Comparison of ENCODE assay signal across 34 cellular contexts in the genomic region with DNA sequence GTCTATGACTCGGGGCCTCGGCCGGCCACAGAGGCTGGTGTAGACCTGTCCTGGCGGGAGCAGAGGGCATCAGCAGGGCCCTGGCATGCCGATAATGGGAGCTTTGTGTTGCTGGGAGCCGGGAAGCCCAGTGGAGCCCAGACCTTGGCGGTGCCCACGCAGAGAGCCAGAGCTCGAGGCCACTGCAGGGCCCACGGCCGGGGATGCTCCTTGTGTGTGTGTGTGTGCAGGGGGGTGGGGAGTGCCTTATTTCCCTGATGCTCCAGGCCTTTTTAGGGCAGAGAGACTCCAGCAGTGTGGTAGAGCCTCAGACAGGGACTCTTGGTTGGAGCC. TPM values are rescaled to one million over a fixed set of nuclear protein-coding genes. Genes with fewer than 3 reads are reported as not detected.
"Had no signal": no experiment of that assay in that cellular context is flagged by ENCODE, and none has a peak within 500 bp of the region (broad histone marks: within the 10 kb centered on the region; RNA-seq: fewer than 3 reads in every experiment).

No MANE protein-coding gene starts in this region.

- H3K36me3 ChIP-seq: ovary, right atrium auricular region, spleen, stomach, thoracic aorta, thyroid gland, tibial nerve, upper lobe of left lung, vagina had no signal

- H3K4me1 ChIP-seq: parathyroid adenoma, psoas muscle, right atrium auricular region, spleen, stomach, thyroid gland, tibial nerve, upper lobe of left lung, vagina had no signal

- H3K9me3 ChIP-seq: ovary, psoas muscle, thoracic aorta, thyroid gland, upper lobe of left lung, vagina had no signal

- H2AFZ ChIP-seq: parathyroid adenoma had no signal

- H3K4me3 ChIP-seq: ovary, psoas muscle, right atrium auricular region, skin epidermis, smooth muscle cell, spleen, stomach, thoracic aorta, thyroid gland, tibial nerve, upper lobe of left lung, vagina had no signal

- ATAC-seq: naive thymus-derived CD8-positive, alpha-beta T cell; natural killer cell treated with Interleukin-12 subunit alpha and Interleukin-12 subunit beta and Interleukin-15 and Interleukin-18, amount 100 ng/mL, for 72 hours; psoas muscle; sciatic nerve; stimulated activated naive B cell treated with anti-CD40 and anti-IgM and Interleukin-4, amounts not matched to agents 10 μg/mL and 1 μg/mL and 100 μg/mL, for 72 hours had no signal

- H3K27ac ChIP-seq: ovary, parathyroid adenoma, psoas muscle, right atrium auricular region, skin epidermis, spleen, stomach, thoracic aorta, thyroid gland, tibial nerve, upper lobe of left lung, vagina had no signal

- H3K27me3 ChIP-seq: ovary, right atrium auricular region, thyroid gland, tibial nerve, upper lobe of left lung, vagina had no signal

- DNase-seq: naive B cell; naive thymus-derived CD8-positive, alpha-beta T cell; nephron progenitor cell; occipital lobe; ovary; psoas muscle; spleen; stimulated activated CD4-positive, alpha-beta T cell treated with anti-CD3 and anti-CD28 coated beads, Interleukin-12 subunit alpha, Interleukin-12 subunit beta, amount 100 ng/mL, for 4 hours; stimulated activated CD4-positive, alpha-beta T cell treated with anti-CD3 and anti-CD28 coated beads, Interleukin-1b, Interleukin-23, amount 100 ng/mL, for 48 hours; stimulated activated CD4-positive, alpha-beta T cell treated with anti-CD3 and anti-CD28 coated beads, Interleukin-4, amount 100 ng/mL, for 1 hour; stimulated activated CD4-positive, alpha-beta T cell treated with anti-CD3 and anti-CD28 coated beads, Interleukin-4, amount 100 ng/mL, for 4 hours; stimulated activated CD8-positive, alpha-beta memory T cell treated with anti-CD3 and anti-CD28 coated beads, Interleukin-4, amount 100 ng/mL, for 48 hours; stimulated activated naive B cell treated with anti-CD40 and anti-IgM and Interleukin-4, amounts not matched to agents 10 μg/mL and 1 μg/mL and 100 μg/mL, for 72 hours; stimulated activated naive CD4-positive, alpha-beta T cell treated with Interleukin-2 at 50 U/mL for 16 hours; stomach; thyroid gland; trophoblast cell had no signal

- H3K4me2 ChIP-seq: smooth muscle cell had no signal

- H3K9ac ChIP-seq: parathyroid adenoma had no signal

RNA-seq across cellular contexts. Expression of a gene that starts 5.4 kb away (rescaled TPM):
- total RNA-seq: naive thymus-derived CD8-positive, alpha-beta T cell; natural killer cell treated with Interleukin-12 subunit alpha and Interleukin-12 subunit beta and Interleukin-15 and Interleukin-18, amount 100 ng/mL, for 72 hours; neural crest cell; occipital lobe; osteoblast; ovary; progenitor cell of endocrine pancreas; psoas muscle; renal cortical epithelial cell; right atrium auricular region; sciatic nerve; smooth muscle cell; spleen; stomach; subcutaneous adipose tissue; temporal lobe; thoracic aorta; thyroid gland; tibial nerve; upper lobe of left lung; ureter; vagina had no signal
- polyA plus RNA-seq: naive thymus-derived CD8-positive, alpha-beta T cell; ovary; psoas muscle; smooth muscle cell; spleen; stomach had no signal

RNA-seq across cellular contexts. Expression of a gene that starts 18.3 kb away (rescaled TPM):
- total RNA-seq: naive thymus-derived CD8-positive, alpha-beta T cell; natural killer cell treated with Interleukin-12 subunit alpha and Interleukin-12 subunit beta and Interleukin-15 and Interleukin-18, amount 100 ng/mL, for 72 hours; neural crest cell; occipital lobe; osteoblast; psoas muscle; renal cortical epithelial cell; right atrium auricular region; smooth muscle cell; subcutaneous adipose tissue; thoracic aorta; thyroid gland; ureter; vagina had no signal
- polyA plus RNA-seq: naive thymus-derived CD8-positive, alpha-beta T cell; ovary; smooth muscle cell had no signal
